ENCODE assay signal across 26 cellular contexts in the genomic region with DNA sequence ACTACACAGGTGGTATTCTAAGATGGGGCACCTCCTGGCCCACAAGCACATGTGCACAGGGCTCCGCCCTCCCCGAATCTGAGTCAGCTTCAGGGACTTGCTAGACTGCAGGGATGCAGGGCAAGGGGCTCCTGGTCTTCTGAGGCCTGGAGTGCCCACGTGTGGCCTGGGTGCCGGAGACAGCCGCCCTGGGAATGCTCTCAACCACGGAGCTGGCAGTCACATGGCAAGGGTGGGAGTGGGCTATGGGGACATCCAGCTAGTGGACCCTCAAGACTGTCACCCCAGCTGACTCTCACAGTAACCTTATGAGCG. TPM values are rescaled to one million over a fixed set of nuclear protein-coding genes. Genes with fewer than 3 reads are reported as not detected.
A peak's percentile ranks its signal among the peaks of the same experiment; 100 is the strongest.
DNase-seq lines count a peak whose midpoint lies in the region; ATAC-seq, FAIRE-seq and TF ChIP-seq lines count a peak whose summit lies in the region.
"Had no signal": no experiment of that assay in that cellular context is flagged by ENCODE, and none has a peak within 500 bp of the region (broad histone marks: within the 10 kb centered on the region; RNA-seq: fewer than 3 reads in every experiment).

No MANE protein-coding gene starts in this region.

- no peak overlapping the region for H3K9ac ChIP-seq in neuronal stem cell (ENCODE audit: low read depth, low read length, poor library complexity)
- H3K9ac ChIP-seq: BLaER1 treated with 17β-estradiol and CSF1 and Interleukin-3, amounts not matched to agents 10 nM and 100 nM; KMS-11 had no signal

- no peak overlapping the region for H3K23ac ChIP-seq in neuronal stem cell (ENCODE audit: low read depth, low read length, poor library complexity)

- no peak overlapping the region for H2AFZ ChIP-seq in neuronal stem cell (ENCODE audit: low read length)
- H2AFZ ChIP-seq: GM23338, PC-9 had no signal

- H3K4me2 ChIP-seq in neuronal stem cell (ENCODE audit: insufficient read depth, low read length, poor library complexity, severe bottlenecking): no peak overlapping the region
- H3K4me2 ChIP-seq: A549; BLaER1 treated with 17β-estradiol and CSF1 and Interleukin-3, amounts not matched to agents 10 nM and 100 nM; GM23338; KMS-11; PC-9 had no signal

- WGBS in neuronal stem cell (ENCODE audit: extremely low coverage in 2 of 2, insufficient read length in 2 of 2, insufficient replicate concordance in 1 of 2), 2 donors: no CpG with 5 or more reads among the region's 7 CpGs

- peaks cover 1% of the 10 kb centered on the region for H3K79me1 ChIP-seq in neuronal stem cell (ENCODE audit: low read depth, low read length)

- H3K4me1 ChIP-seq in neuronal stem cell (ENCODE audit: control insufficient read depth in 2 of 2, insufficient read depth in 1 of 2, low read depth in 1 of 2, low read length in 2 of 2): no peaks in the 10 kb centered on the region
- no peaks in the 10 kb centered on the region for H3K4me1 ChIP-seq in upper lobe of right lung
- H3K4me1 ChIP-seq: A549, HAP-1 had no signal

- TF ChIP-seq CTCF in bronchial epithelial cell (IDR thresholded peaks at IDR 0.05; ENCODE audit: insufficient read depth, low read length, severe bottlenecking) (no peak), upper lobe of right lung (IDR thresholded peaks at IDR 0.05) (no peak)

- peak overlapping the region; percentile 38 for H3K14ac ChIP-seq in neuronal stem cell (ENCODE audit: low read length)

- no peaks in the 10 kb centered on the region for H3K27me3 ChIP-seq in bronchial epithelial cell (ENCODE audit: control insufficient read depth, insufficient read depth, low read length)
- H3K27me3 ChIP-seq in neuronal stem cell (ENCODE audit: control insufficient read depth in 3 of 3, insufficient read depth in 3 of 3, low read depth in 1 of 3, low read length in 3 of 3): peaks cover 0 to 39% (median 0%) of the 10 kb centered on the region in 3 experiments
- no peaks in the 10 kb centered on the region for H3K27me3 ChIP-seq in upper lobe of right lung

- H2BK120ac ChIP-seq in neuronal stem cell (ENCODE audit: low read depth, low read length): no peak overlapping the region

- no peak overlapping the region for H4K8ac ChIP-seq in neuronal stem cell (ENCODE audit: low read depth, low read length)

- peaks cover 3 to 4% of the 10 kb centered on the region in 2 donors for H3K9me3 ChIP-seq in neuronal stem cell (replicated peaks in 1 of 2; ENCODE audit: control insufficient read depth in 2 of 2, insufficient read depth in 1 of 2, low read depth in 1 of 2, low read length in 2 of 2)
- H3K9me3 ChIP-seq in upper lobe of right lung: no peaks in the 10 kb centered on the region

- H2BK5ac ChIP-seq in neuronal stem cell (ENCODE audit: low read length): no peak overlapping the region

- H2BK12ac ChIP-seq in neuronal stem cell (ENCODE audit: low read length): no peak overlapping the region

- peak; percentile 40 for FAIRE-seq in bronchial epithelial cell (lab: Jason Lieb, UNC)
- FAIRE-seq: A549, G401.6 had no signal

- no peak overlapping the region for H3K18ac ChIP-seq in neuronal stem cell (ENCODE audit: low read length)

- no peak for ATAC-seq in Right ventricle myocardium superior (ENCODE audit: poor library complexity)
- ATAC-seq in Right ventricle myocardium inferior: no peak
- no peak for ATAC-seq in upper lobe of right lung
- ATAC-seq: GM23338 had no signal

- H3K36me3 ChIP-seq in bronchial epithelial cell (ENCODE audit: control insufficient read depth, insufficient read depth, low read length) (no peaks in the 10 kb centered on the region), neuronal stem cell (replicated peaks in 1 of 2; ENCODE audit: control insufficient read depth in 2 of 2, insufficient read depth in 2 of 2, low read length in 2 of 2) (no peaks in the 10 kb centered on the region), upper lobe of right lung (no peaks in the 10 kb centered on the region)
- H3K36me3 ChIP-seq: BLaER1 treated with 17β-estradiol and CSF1 and Interleukin-3, amounts not matched to agents 10 nM and 100 nM; HAP-1 had no signal

- no peak overlapping the region for H2BK15ac ChIP-seq in neuronal stem cell (ENCODE audit: low read length)

- DNase-seq in Right ventricle myocardium superior: peak; percentile 33
- DNase-seq in Right ventricle myocardium inferior (ENCODE audit: missing footprints): no peak
- DNase-seq in bronchial epithelial cell (ENCODE audit: low read depth): no peak
- no peak for DNase-seq in neuronal stem cell (ENCODE audit: low spot score)
- peak; percentile 57 for DNase-seq in upper lobe of right lung
- no peak for DNase-seq in activated CD4-positive, alpha-beta T cell treated with anti-CD3 and anti-CD28 coated beads, Interleukin-2, amount 50 U/mL, for 4 hours
- DNase-seq in 8988T: no peak
- DNase-seq: AML-193; CD4-positive, alpha-beta memory T cell; COR-L47; HFFc6; NCI-H1048; NCI-H1417; NCI-H1694; NCI-H2029 treated with DMSO at 0.1 percent for 48 hours; NCI-H526 treated with DMSO at 0.1 percent for 48 hours; PC-9; RPMI8226; SHP77 treated with DMSO at 0.1 percent for 48 hours had no signal

- H4K91ac ChIP-seq in neuronal stem cell (ENCODE audit: low read depth, low read length, poor library complexity): no peak overlapping the region

- H3K4me3 ChIP-seq in bronchial epithelial cell (ENCODE audit: low read depth, low read length) (no peak overlapping the region), neuronal stem cell (ENCODE audit: low read length in 2 of 2) (no peak overlapping the region), upper lobe of right lung (no peak overlapping the region)
- H3K4me3 ChIP-seq: A549; BLaER1 treated with 17β-estradiol and CSF1 and Interleukin-3, amounts not matched to agents 10 nM and 100 nM; GM23338; HAP-1; PC-9 had no signal

- H2AK5ac ChIP-seq in neuronal stem cell (ENCODE audit: low read depth, low read length): no peak overlapping the region

- H3K27ac ChIP-seq in neuronal stem cell (replicated peaks; ENCODE audit: low read length): no peak overlapping the region
- no peak overlapping the region for H3K27ac ChIP-seq in upper lobe of right lung
- H3K27ac ChIP-seq: A549; BLaER1 treated with 17β-estradiol and CSF1 and Interleukin-3, amounts not matched to agents 10 nM and 100 nM; KMS-11; PC-9 had no signal

- H3K4ac ChIP-seq in neuronal stem cell (ENCODE audit: low read length): no peak overlapping the region

- intact Hi-C loops in Right ventricle myocardium superior (cut with DNase I) (no loop called here), Right ventricle myocardium inferior (cut with DNase I) (loop anchor here (10.0 kb wide), 2 partner anchors 225 to 245 kb away; no protein-coding TSS in a partner anchor), upper lobe of right lung (cut with DNase I) (no loop called here)

RNA-seq across cellular contexts. Expression of gene CFAP46, which starts 42.7 kb away (rescaled TPM):
- 1.9 TPM for total RNA-seq in Right ventricle myocardium superior
- 0.57 TPM for total RNA-seq in Right ventricle myocardium inferior
- total RNA-seq in bronchial epithelial cell: 0.26 and 0.38 TPM in 2 replicates
- polyA plus RNA-seq in neuronal stem cell (2013, experiment 1 of 2): 1.5 TPM
- polyA plus RNA-seq in neuronal stem cell (2013, experiment 2 of 2): 1.4 TPM
- 0.52 TPM for total RNA-seq in upper lobe of right lung
- total RNA-seq: CD4-positive, alpha-beta memory T cell; PC-9 had no signal
- polyA plus RNA-seq: CD4-positive, alpha-beta memory T cell; IgD-negative memory B cell had no signal

Comparison
In these comparisons a context has a peak if more than half of its experiments do, and no peak if none do; other contexts are left out.
1. DNase-seq: peak in Right ventricle myocardium superior (single experiment) and upper lobe of right lung (single experiment); none in Right ventricle myocardium inferior (single experiment), bronchial epithelial cell (single experiment), neuronal stem cell (single experiment), activated CD4-positive, alpha-beta T cell treated with anti-CD3 and anti-CD28 coated beads, Interleukin-2, amount 50 U/mL, for 4 hours (0 of 2) and 8988T (single experiment).